Comparison of ENCODE assay signal across 10 cellular contexts in the genomic region with DNA sequence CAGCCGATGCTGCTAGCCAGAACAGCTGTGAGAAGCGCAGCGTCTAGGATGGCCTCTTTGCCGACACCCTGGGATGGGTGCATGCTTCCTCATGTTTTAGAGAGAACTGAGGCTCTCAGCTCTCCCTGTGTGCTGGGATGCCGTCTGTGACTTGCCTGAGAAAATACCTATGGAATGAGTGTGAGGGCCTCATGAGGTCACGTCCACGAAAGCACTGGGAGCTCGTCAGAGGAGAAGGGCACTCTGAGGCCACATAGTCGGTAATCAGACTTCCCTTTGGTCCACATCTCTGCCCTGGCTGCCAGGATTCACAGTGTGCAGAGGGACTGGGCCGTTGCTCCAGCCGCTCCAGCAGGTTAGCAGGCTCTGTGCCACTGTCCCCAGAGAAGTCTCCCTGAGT. TPM values are rescaled to one million over a fixed set of nuclear protein-coding genes. Genes with fewer than 3 reads are reported as not detected.
DNase-seq lines count a peak whose midpoint lies in the region; ATAC-seq and TF ChIP-seq lines count a peak whose summit lies in the region.
"Had no signal": no experiment of that assay in that cellular context is flagged by ENCODE, and none has a peak within 500 bp of the region (broad histone marks: within the 10 kb centered on the region; RNA-seq: fewer than 3 reads in every experiment).

No MANE protein-coding gene starts in this region.

- H3K79me2 ChIP-seq in HCT116 (ENCODE audit: insufficient read depth, low read length): peaks cover 95% of the 10 kb centered on the region

- no peak overlapping the region for H3K4me3 Mint-ChIP-seq in stimulated activated memory B cell treated with anti-CD40 and anti-IgM and Interleukin-4, amounts not matched to agents 10 μg/mL and 1 μg/mL and 100 μg/mL, for 72 hours
- no peak overlapping the region for H3K4me3 Mint-ChIP-seq in activated CD8-positive, alpha-beta memory T cell treated with anti-CD3 and anti-CD28 coated beads, Interleukin-2, amount 10 ng/mL, durations not matched to agents 7 days and 5 days

- no peak overlapping the region for H3K9ac ChIP-seq in HCT116 (ENCODE audit: low read length)

- peak overlapping the region; percentile 32; the same call in 1 of the 2 replicates for H3K4me2 ChIP-seq in HCT116 (ENCODE audit: low read length)

- TF ChIP-seq CTCF in HCT116 (IDR thresholded peaks at IDR 0.05 in 2 of 3, conservative IDR thresholded peaks at IDR 0.05 in 1 of 3; ENCODE audit: borderline replicate concordance in 1 of 3, insufficient read depth in 1 of 3, low read depth in 2 of 3, low read length in 2 of 3): no peak
- no peak for TF ChIP-seq CTCF in ascending aorta (IDR thresholded peaks at IDR 0.05)

- H2AFZ ChIP-seq in HCT116 (ENCODE audit: low read depth, low read length, poor library complexity, severe bottlenecking): no peak overlapping the region

- RAD21 ChIA-PET in HCT116 (lab: Charles Lee; ENCODE audit: low non-redundant PET in 1 of 2, low total read pairs in 2 of 2, uncharacterized antibody in 2 of 2, unreplicated experiment in 2 of 2): no interaction called here

- H3K27ac ChIP-seq in HCT116 (ENCODE audit: low read depth, low read length) (no peak overlapping the region), ascending aorta (peak overlapping the region; percentile 1 to 52)

- no peaks in the 10 kb centered on the region for H3K27me3 ChIP-seq in HCT116 (ENCODE audit: insufficient read depth, low read length)
- H3K27me3 ChIP-seq in ascending aorta: no peaks in the 10 kb centered on the region

- no TSS peak for BruUV-seq in HCT116 (replicated peaks; lab: Mats Ljungman, UMichigan)

- intact Hi-C loops in HCT116 (cut with micrococcal nuclease): no loop called here
- intact Hi-C loops in ascending aorta (cut with DNase I): no loop called here
- intact Hi-C loops in left ventricle myocardium superior (cut with micrococcal nuclease): no loop called here

- H3K27ac Mint-ChIP-seq in stimulated activated memory B cell treated with anti-CD40 and anti-IgM and Interleukin-4, amounts not matched to agents 10 μg/mL and 1 μg/mL and 100 μg/mL, for 72 hours: peak overlapping the region; percentile 64
- H3K27ac Mint-ChIP-seq in activated CD8-positive, alpha-beta memory T cell treated with anti-CD3 and anti-CD28 coated beads, Interleukin-2, amount 10 ng/mL, durations not matched to agents 7 days and 5 days: no peak overlapping the region

- DNase-seq in HCT116 (ENCODE audit: low read depth, low spot score) (no peak), ascending aorta (ENCODE audit: low spot score in 2 of 2) (peak in 1 of 2 donors; percentile 79), left ventricle myocardium superior (peak; percentile 69), NCI-H345 treated with DMSO at 0.1 percent for 48 hours (lab: John Stamatoyannopoulos, UW; ENCODE audit: unreplicated experiment) (no peak)
- no peak for DNase-seq in activated CD8-positive, alpha-beta memory T cell treated with anti-CD3 and anti-CD28 coated beads, Interleukin-2, amount 10 ng/mL, durations not matched to agents 7 days and 5 days
- DNase-seq: midbrain, NCI-H1092 treated with DMSO at 0.1 percent for 48 hours had no signal

- H3K4me3 ChIP-seq in HCT116 (replicated peaks in 1 of 2; ENCODE audit: low read depth in 1 of 2, low read length in 2 of 2): no peak overlapping the region
- H3K4me3 ChIP-seq in ascending aorta: no peak overlapping the region

- H3K4me1 Mint-ChIP-seq in stimulated activated memory B cell treated with anti-CD40 and anti-IgM and Interleukin-4, amounts not matched to agents 10 μg/mL and 1 μg/mL and 100 μg/mL, for 72 hours: peaks cover 84% of the 10 kb centered on the region
- peaks cover 13% of the 10 kb centered on the region for H3K4me1 Mint-ChIP-seq in activated CD8-positive, alpha-beta memory T cell treated with anti-CD3 and anti-CD28 coated beads, Interleukin-2, amount 10 ng/mL, durations not matched to agents 7 days and 5 days

- CTCF ChIA-PET in HCT116 (lab: Charles Lee): no interaction called here
- CTCF ChIA-PET in activated CD8-positive, alpha-beta memory T cell treated with anti-CD3 and anti-CD28 coated beads, Interleukin-2, amount 10 ng/mL, durations not matched to agents 7 days and 5 days (lab: Charles Lee): no interaction called here

- peaks cover 43% of the 10 kb centered on the region for H3K36me3 Mint-ChIP-seq in stimulated activated memory B cell treated with anti-CD40 and anti-IgM and Interleukin-4, amounts not matched to agents 10 μg/mL and 1 μg/mL and 100 μg/mL, for 72 hours
- H3K36me3 Mint-ChIP-seq in activated CD8-positive, alpha-beta memory T cell treated with anti-CD3 and anti-CD28 coated beads, Interleukin-2, amount 10 ng/mL, durations not matched to agents 7 days and 5 days: peaks cover 2% of the 10 kb centered on the region

- peaks cover 37 to 47% of the 10 kb centered on the region in 2 experiments for H3K4me1 ChIP-seq in HCT116 (ENCODE audit: control insufficient read depth in 1 of 2, insufficient read depth in 2 of 2, low read length in 2 of 2)
- peaks cover 13 to 30% of the 10 kb centered on the region in 2 donors for H3K4me1 ChIP-seq in ascending aorta

- H3K9me2 ChIP-seq in HCT116 (ENCODE audit: insufficient read depth): no peaks in the 10 kb centered on the region

- TF ChIP-seq RAD21 in HCT116 (IDR thresholded peaks at IDR 0.05; ENCODE audit: low read depth): no peak

- H3K9me3 Mint-ChIP-seq in stimulated activated memory B cell treated with anti-CD40 and anti-IgM and Interleukin-4, amounts not matched to agents 10 μg/mL and 1 μg/mL and 100 μg/mL, for 72 hours: no peaks in the 10 kb centered on the region
- no peaks in the 10 kb centered on the region for H3K9me3 Mint-ChIP-seq in activated CD8-positive, alpha-beta memory T cell treated with anti-CD3 and anti-CD28 coated beads, Interleukin-2, amount 10 ng/mL, durations not matched to agents 7 days and 5 days (ENCODE audit: low read depth)

- ATAC-seq in HCT116 (peak; percentile 39; the same call in 1 of the 2 replicates), left ventricle myocardium superior (peak; percentile 85), HG02623 (IDR thresholded peaks at IDR 0.05; ENCODE audit: unreplicated experiment) (no peak), GM21576 (IDR thresholded peaks at IDR 0.05; ENCODE audit: unreplicated experiment) (no peak)
- no peak for ATAC-seq in stimulated activated memory B cell treated with anti-CD40 and anti-IgM and Interleukin-4, amounts not matched to agents 10 μg/mL and 1 μg/mL and 100 μg/mL, for 72 hours
- ATAC-seq in activated CD8-positive, alpha-beta memory T cell treated with anti-CD3 and anti-CD28 coated beads, Interleukin-2, amount 10 ng/mL, durations not matched to agents 7 days and 5 days: no peak

- peaks cover 5% of the 10 kb centered on the region; the same call in 1 of the 2 replicates for H4K20me1 ChIP-seq in HCT116 (ENCODE audit: insufficient read depth)

- H3K36me3 ChIP-seq in HCT116 (ENCODE audit: control insufficient read depth in 1 of 2, insufficient read depth in 2 of 2, low read length in 2 of 2): 0 out of 4 replicates have a peak, but pooled peaks cover 0 to 4% of the 10 kb centered on the region in 2 experiments
- H3K36me3 ChIP-seq in ascending aorta: peaks cover 0 to 3% of the 10 kb centered on the region in 2 donors

- POLR2A ChIA-PET in HCT116 (lab: Charles Lee): no interaction called here

- H3K9me3 ChIP-seq in HCT116 (ENCODE audit: control insufficient read depth in 1 of 2, insufficient read depth in 1 of 2, low read depth in 1 of 2, low read length in 2 of 2): no peaks in the 10 kb centered on the region
- H3K9me3 ChIP-seq in ascending aorta: no peaks in the 10 kb centered on the region

- no peaks in the 10 kb centered on the region for H3K27me3 Mint-ChIP-seq in stimulated activated memory B cell treated with anti-CD40 and anti-IgM and Interleukin-4, amounts not matched to agents 10 μg/mL and 1 μg/mL and 100 μg/mL, for 72 hours
- no peaks in the 10 kb centered on the region for H3K27me3 Mint-ChIP-seq in activated CD8-positive, alpha-beta memory T cell treated with anti-CD3 and anti-CD28 coated beads, Interleukin-2, amount 10 ng/mL, durations not matched to agents 7 days and 5 days

- TF ChIP-seq POLR2A in HCT116 (IDR thresholded peaks at IDR 0.05; ENCODE audit: borderline replicate concordance, extremely low read depth, insufficient read depth, insufficient read length): no peak

TF ChIP-seq in HCT116, 20 proteins besides CTCF, POLR2A, EP300 and RAD21 (continues in another document):
- TF ChIP-seq, protein P1, sequence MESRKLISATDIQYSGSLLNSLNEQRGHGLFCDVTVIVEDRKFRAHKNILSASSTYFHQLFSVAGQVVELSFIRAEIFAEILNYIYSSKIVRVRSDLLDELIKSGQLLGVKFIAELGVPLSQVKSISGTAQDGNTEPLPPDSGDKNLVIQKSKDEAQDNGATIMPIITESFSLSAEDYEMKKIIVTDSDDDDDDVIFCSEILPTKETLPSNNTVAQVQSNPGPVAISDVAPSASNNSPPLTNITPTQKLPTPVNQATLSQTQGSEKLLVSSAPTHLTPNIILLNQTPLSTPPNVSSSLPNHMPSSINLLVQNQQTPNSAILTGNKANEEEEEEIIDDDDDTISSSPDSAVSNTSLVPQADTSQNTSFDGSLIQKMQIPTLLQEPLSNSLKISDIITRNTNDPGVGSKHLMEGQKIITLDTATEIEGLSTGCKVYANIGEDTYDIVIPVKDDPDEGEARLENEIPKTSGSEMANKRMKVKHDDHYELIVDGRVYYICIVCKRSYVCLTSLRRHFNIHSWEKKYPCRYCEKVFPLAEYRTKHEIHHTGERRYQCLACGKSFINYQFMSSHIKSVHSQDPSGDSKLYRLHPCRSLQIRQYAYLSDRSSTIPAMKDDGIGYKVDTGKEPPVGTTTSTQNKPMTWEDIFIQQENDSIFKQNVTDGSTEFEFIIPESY (IDR thresholded peaks at IDR 0.05; ENCODE audit: extremely low read depth, insufficient replicate concordance, low read length): no peak
- TF ChIP-seq SRF (IDR thresholded peaks at IDR 0.05; ENCODE audit: low read depth) (no peak), POLR2AphosphoS5 (IDR thresholded peaks at IDR 0.05; ENCODE audit: low read depth, low read length) (no peak), EZH2phosphoT487 (IDR thresholded peaks at IDR 0.05; ENCODE audit: borderline replicate concordance) (no peak), CEBPB (IDR thresholded peaks at IDR 0.05; ENCODE audit: low read depth) (no peak), SP1 (IDR thresholded peaks at IDR 0.05; ENCODE audit: low read depth) (no peak), CBX3 (IDR thresholded peaks at IDR 0.05; ENCODE audit: low read depth) (no peak), EGR1 (IDR thresholded peaks at IDR 0.05; ENCODE audit: low read depth) (no peak), EZH2 (IDR thresholded peaks at IDR 0.05) (no peak), SIN3A (IDR thresholded peaks at IDR 0.05; ENCODE audit: low read depth) (no peak)
- TF ChIP-seq, protein P2, sequence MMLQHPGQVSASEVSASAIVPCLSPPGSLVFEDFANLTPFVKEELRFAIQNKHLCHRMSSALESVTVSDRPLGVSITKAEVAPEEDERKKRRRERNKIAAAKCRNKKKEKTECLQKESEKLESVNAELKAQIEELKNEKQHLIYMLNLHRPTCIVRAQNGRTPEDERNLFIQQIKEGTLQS (IDR thresholded peaks at IDR 0.05): no peak

RNA-seq across cellular contexts. Expression of a gene that starts 54.6 kb away (rescaled TPM):
- 30.8 TPM for total RNA-seq in HCT116 (2021; ENCODE audit: unreplicated experiment)
- 12.7 and 14.8 TPM in 2 replicates for polyA plus RNA-seq in HCT116 (2012)
- 36.9 TPM for total RNA-seq in ascending aorta
- 90.4 TPM for total RNA-seq in left ventricle myocardium superior
- 10 to 100 TPM; 38.8 to 41.7 TPM for total RNA-seq in activated CD8-positive, alpha-beta memory T cell treated with anti-CD3 and anti-CD28 coated beads, Interleukin-2, amount 10 ng/mL, durations not matched to agents 7 days and 5 days

Comparison
In these comparisons a context has a peak if more than half of its experiments do, and no peak if none do; other contexts are left out.
1. ATAC-seq: peak in HCT116 (single experiment) and left ventricle myocardium superior (single experiment); none in stimulated activated memory B cell treated with anti-CD40 and anti-IgM and Interleukin-4, amounts not matched to agents 10 μg/mL and 1 μg/mL and 100 μg/mL, for 72 hours (single experiment), HG02623 (single experiment), activated CD8-positive, alpha-beta memory T cell treated with anti-CD3 and anti-CD28 coated beads, Interleukin-2, amount 10 ng/mL, durations not matched to agents 7 days and 5 days (single experiment) and GM21576 (single experiment).